ENCODE assay signal across 10 cellular contexts in genomic region chr14:54814076-54814475, GRCh38.
DNase-seq lines count a peak whose midpoint lies in the region; ATAC-seq and TF ChIP-seq lines count a peak whose summit lies in the region.
"Had no signal": no experiment of that assay in that cellular context is flagged by ENCODE, and none has a peak within 500 bp of the region (broad histone marks: within the 10 kb centered on the region; RNA-seq: fewer than 3 reads in every experiment).

No MANE protein-coding gene starts in this region.

- H3K27me3 Mint-ChIP-seq in activated CD8-positive, alpha-beta T cell treated with anti-CD3 and anti-CD28 coated beads, Interleukin-2, amount 10 ng/mL, durations not matched to agents 7 days and 5 days (ENCODE audit: low read depth), result peaks cover 16% of the 10 kb centered on the region
- H3K27me3 Mint-ChIP-seq: activated naive CD4-positive, alpha-beta T cell treated with anti-CD3 and anti-CD28 coated beads, Interleukin-2, amount 50 U/mL, for 24 hours had no signal

- DNase-seq in DMS 273 (lab: John Stamatoyannopoulos, UW; ENCODE audit: unreplicated experiment), result peak; percentile 41
- no peak for DNase-seq in DMS 273 treated with DMSO at 0.1 percent for 48 hours (lab: John Stamatoyannopoulos, UW)
- peak; percentile 42 for DNase-seq in HT1080 (ENCODE audit: low read depth)
- peak; percentile 39 for DNase-seq in activated CD8-positive, alpha-beta T cell treated with anti-CD3 and anti-CD28 coated beads, Interleukin-2, amount 10 ng/mL, durations not matched to agents 7 days and 5 days
- no peak for DNase-seq in retinal pigment epithelial cell (ENCODE audit: low read depth)
- no peak for DNase-seq in left cardiac atrium
- no peak for DNase-seq in NCI-H2107 (lab: John Stamatoyannopoulos, UW)
- DNase-seq in GM20000 (ENCODE audit: low spot score), result no peak

- no peaks in the 10 kb centered on the region for H3K9me3 Mint-ChIP-seq in activated CD8-positive, alpha-beta T cell treated with anti-CD3 and anti-CD28 coated beads, Interleukin-2, amount 10 ng/mL, durations not matched to agents 7 days and 5 days (ENCODE audit: insufficient read depth)
- H3K9me3 Mint-ChIP-seq: activated naive CD4-positive, alpha-beta T cell treated with anti-CD3 and anti-CD28 coated beads, Interleukin-2, amount 50 U/mL, for 24 hours; mesothelial cell of epicardium had no signal

- no peak overlapping the region for H3K4me3 ChIP-seq in retinal pigment epithelial cell (ENCODE audit: low read length)

- intact Hi-C loops in left cardiac atrium (cut with DNase I), result no loop called here

- H3K27ac Mint-ChIP-seq in activated CD8-positive, alpha-beta T cell treated with anti-CD3 and anti-CD28 coated beads, Interleukin-2, amount 10 ng/mL, durations not matched to agents 7 days and 5 days, result no peak overlapping the region
- H3K27ac Mint-ChIP-seq: activated naive CD4-positive, alpha-beta T cell treated with anti-CD3 and anti-CD28 coated beads, Interleukin-2, amount 50 U/mL, for 24 hours; mesothelial cell of epicardium had no signal

- no peaks in the 10 kb centered on the region for H3K4me1 Mint-ChIP-seq in activated CD8-positive, alpha-beta T cell treated with anti-CD3 and anti-CD28 coated beads, Interleukin-2, amount 10 ng/mL, durations not matched to agents 7 days and 5 days (ENCODE audit: low read depth)
- H3K4me1 Mint-ChIP-seq: activated naive CD4-positive, alpha-beta T cell treated with anti-CD3 and anti-CD28 coated beads, Interleukin-2, amount 50 U/mL, for 24 hours had no signal

- POLR2A ChIA-PET in activated CD8-positive, alpha-beta T cell treated with anti-CD3 and anti-CD28 coated beads, Interleukin-2, amount 10 ng/mL, durations not matched to agents 7 days and 5 days (lab: Charles Lee), result interaction anchor here (1.0 kb wide), 1 partner anchor 62 kb away, joined by 4 read pairs; no protein-coding TSS in a partner anchor

- no peaks in the 10 kb centered on the region for H3K36me3 Mint-ChIP-seq in activated CD8-positive, alpha-beta T cell treated with anti-CD3 and anti-CD28 coated beads, Interleukin-2, amount 10 ng/mL, durations not matched to agents 7 days and 5 days (ENCODE audit: low read depth)
- H3K36me3 Mint-ChIP-seq: activated naive CD4-positive, alpha-beta T cell treated with anti-CD3 and anti-CD28 coated beads, Interleukin-2, amount 50 U/mL, for 24 hours; mesothelial cell of epicardium had no signal

- ATAC-seq in activated CD8-positive, alpha-beta T cell treated with anti-CD3 and anti-CD28 coated beads, Interleukin-2, amount 10 ng/mL, durations not matched to agents 7 days and 5 days, result no peak
- ATAC-seq in left cardiac atrium, result no peak

- TF ChIP-seq CTCF in retinal pigment epithelial cell (conservative IDR thresholded peaks at IDR 0.05; ENCODE audit: low read depth, low read length) (peak; percentile 19), GM20000 (IDR thresholded peaks at IDR 0.05; ENCODE audit: extremely low read depth, missing control alignments) (no peak)

- H3K4me3 Mint-ChIP-seq in activated CD8-positive, alpha-beta T cell treated with anti-CD3 and anti-CD28 coated beads, Interleukin-2, amount 10 ng/mL, durations not matched to agents 7 days and 5 days, result no peak overlapping the region
- H3K4me3 Mint-ChIP-seq: activated naive CD4-positive, alpha-beta T cell treated with anti-CD3 and anti-CD28 coated beads, Interleukin-2, amount 50 U/mL, for 24 hours; mesothelial cell of epicardium had no signal

- CTCF ChIA-PET in activated CD8-positive, alpha-beta T cell treated with anti-CD3 and anti-CD28 coated beads, Interleukin-2, amount 10 ng/mL, durations not matched to agents 7 days and 5 days (lab: Charles Lee), result interaction anchor here (0.6 to 1.8 kb wide), 11 partner anchors 8 to 263 kb away, joined by 3 to 7 read pairs (median 3); partner anchors contain the start of genes GCH1 and SAMD4A

Comparison
In these comparisons a context has a peak if more than half of its experiments do, and no peak if none do; other contexts are left out.
1. DNase-seq: peak in DMS 273 (single experiment), HT1080 (single experiment) and activated CD8-positive, alpha-beta T cell treated with anti-CD3 and anti-CD28 coated beads, Interleukin-2, amount 10 ng/mL, durations not matched to agents 7 days and 5 days (single experiment); none in DMS 273 treated with DMSO at 0.1 percent for 48 hours (single experiment), retinal pigment epithelial cell (single experiment), left cardiac atrium (single experiment), NCI-H2107 (single experiment) and GM20000 (single experiment).